In the genomic region with DNA sequence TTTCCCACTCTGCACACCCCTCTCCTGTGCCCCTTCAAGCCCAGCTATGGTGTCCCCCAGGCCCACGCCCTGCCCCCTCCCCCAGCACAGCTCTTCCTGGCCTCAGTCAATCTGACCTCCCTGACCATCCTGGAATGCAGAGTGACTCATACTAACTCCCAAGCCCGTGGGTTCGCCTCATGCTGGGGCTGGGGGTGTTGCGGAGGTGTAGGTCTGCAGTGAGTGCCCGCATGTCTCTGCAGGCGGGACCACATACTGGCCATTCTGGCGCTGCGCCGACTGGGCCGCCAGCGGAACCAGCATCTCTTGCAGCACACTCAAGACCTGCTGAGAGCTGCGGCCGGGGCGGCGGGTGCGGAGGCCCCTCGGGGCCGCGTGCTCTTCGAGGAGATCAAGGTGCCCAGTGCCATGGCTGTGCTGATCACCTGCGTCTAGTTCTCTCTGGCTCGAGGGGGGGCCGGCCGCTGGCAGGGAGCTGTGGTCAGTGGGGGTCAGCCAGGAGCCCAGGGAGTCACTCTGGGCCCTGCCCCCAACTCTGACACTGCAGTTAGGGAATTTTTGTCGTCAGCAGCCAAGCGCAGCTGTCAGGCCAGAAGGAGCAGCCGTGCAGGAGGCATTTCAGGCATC, we compare ENCODE assay signal across 6 cellular contexts. TPM values are rescaled to one million over a fixed set of nuclear protein-coding genes. Genes with fewer than 3 reads are reported as not detected.
A peak's percentile ranks its signal among the peaks of the same experiment; 100 is the strongest.
DNase-seq lines count a peak whose midpoint lies in the region; ATAC-seq and TF ChIP-seq lines count a peak whose summit lies in the region.

No MANE protein-coding gene starts in this region.

- no peaks in the 10 kb centered on the region for H3K9me3 ChIP-seq in breast epithelium

- no peak for ATAC-seq in HG02571 (IDR thresholded peaks at IDR 0.05; ENCODE audit: unreplicated experiment)

- DNase-seq in HCEC 1CT (peak; percentile 93), breast epithelium (ENCODE audit: low spot score in 2 of 2) (no peak), non-pigmented ciliary epithelial cell (ENCODE audit: low read depth) (peak; percentile 40), hippocampal formation (lab: John Stamatoyannopoulos, UW) (no peak), NOMO-1 (lab: John Stamatoyannopoulos, UW; ENCODE audit: unreplicated experiment in 2 of 2) (no peak)

- intact Hi-C loops in breast epithelium (cut with DNase I; ENCODE audit: low total_unique reads), result loop anchor here (10.0 kb wide), 1 partner anchor 185 kb away; no protein-coding TSS in a partner anchor

- H3K27me3 ChIP-seq in breast epithelium, result no peaks in the 10 kb centered on the region

- H3K36me3 ChIP-seq in breast epithelium, result no peaks in the 10 kb centered on the region

- TF ChIP-seq POLR2A in breast epithelium (IDR thresholded peaks at IDR 0.05), result no peak

- no peak for TF ChIP-seq CTCF in breast epithelium (IDR thresholded peaks at IDR 0.05)

- peak overlapping the region; percentile 48 to 85 for H3K27ac ChIP-seq in breast epithelium

- H3K4me3 ChIP-seq in breast epithelium, result peak overlapping the region in 1 of 3 donors; percentile 44

- peaks cover 14 to 15% of the 10 kb centered on the region in 2 donors for H3K4me1 ChIP-seq in breast epithelium

RNA-seq across cellular contexts. Expression of a gene that starts 13.4 kb away (rescaled TPM):
- total RNA-seq in breast epithelium, result 10 to 100 TPM; 43.6 to 76.5 (median 60.0) TPM

RNA-seq across cellular contexts. Expression of a gene that starts 15.4 kb away (rescaled TPM):
- 1 to 10 TPM in 1 of 3 donors, under 1 TPM in 1, not detected in 1; 0.66 to 1.0 TPM for total RNA-seq in breast epithelium

RNA-seq across cellular contexts. Expression of a gene that starts 25.9 kb away (rescaled TPM):
- not detected for total RNA-seq in breast epithelium

RNA-seq across cellular contexts. Expression of a gene that starts 52.6 kb away (rescaled TPM):
- 100 to 1,000 TPM in 1 of 3 donors, 10 to 100 TPM in 2; 64.0 to 110 (median 98.0) TPM for total RNA-seq in breast epithelium

Comparison
In these comparisons a context has a peak if more than half of its experiments do, and no peak if none do; other contexts are left out.
1. DNase-seq: peak in HCEC 1CT (single experiment) and non-pigmented ciliary epithelial cell (single experiment); none in breast epithelium (0 of 2), hippocampal formation (0 of 2) and NOMO-1 (0 of 2).